ENCODE assay signal across 8 cellular contexts in genomic region chr6:123415844-123416468, GRCh38.
DNase-seq lines count a peak whose midpoint lies in the region; ATAC-seq and TF ChIP-seq lines count a peak whose summit lies in the region.

No MANE protein-coding gene starts in this region.

- no peaks in the 10 kb centered on the region for H3K36me3 ChIP-seq in BJ (ENCODE audit: control insufficient read depth, insufficient read depth, low read length)

- POLR2A ChIA-PET in BJ (lab: Charles Lee): no interaction called here

- DNase-seq in BJ (ENCODE audit: low read depth) (no peak), NCI-H128 (lab: John Stamatoyannopoulos, UW; ENCODE audit: unreplicated experiment) (peak; percentile 68), SW 1271 (lab: John Stamatoyannopoulos, UW) (peak; percentile 2 to 39), epithelial cell of esophagus (ENCODE audit: low read depth) (peak; percentile 68), myocyte (ENCODE audit: low read depth) (peak; percentile 72)
- no peak for DNase-seq in central memory CD4-positive, alpha-beta T cell

- TF ChIP-seq CTCF in BJ (IDR thresholded peaks at IDR 0.05; ENCODE audit: insufficient read depth, low read depth, low read length) (peak; percentile 67), epithelial cell of esophagus (IDR thresholded peaks at IDR 0.05; ENCODE audit: insufficient read depth, low read depth, low read length, missing control alignments) (peak; percentile 69)

- no peaks in the 10 kb centered on the region for H3K27me3 ChIP-seq in BJ (ENCODE audit: control insufficient read depth, insufficient read depth, low read length)

- CTCF ChIA-PET in BJ (lab: Yijun Ruan, JAX): interaction anchor here (0.6 to 1.1 kb wide), 2 partner anchors 9 to 11 kb away, joined by 3 read pairs; no protein-coding TSS in a partner anchor

- no peak overlapping the region for H3K4me3 ChIP-seq in BJ (ENCODE audit: low read depth, low read length)
- H3K4me3 ChIP-seq in epithelial cell of esophagus (ENCODE audit: low read length): no peak overlapping the region

- ATAC-seq in GM18519 (IDR thresholded peaks at IDR 0.05; ENCODE audit: low FRiP score, unreplicated experiment): peak; percentile 94
- peak; percentile 94 for ATAC-seq in HG02970 (IDR thresholded peaks at IDR 0.05; ENCODE audit: low FRiP score, unreplicated experiment)

Comparison
In these comparisons a context has a peak if more than half of its experiments do, and no peak if none do; other contexts are left out.
1. DNase-seq: peak in NCI-H128 (single experiment), SW 1271 (2 of 2), epithelial cell of esophagus (single experiment) and myocyte (single experiment); none in BJ (single experiment) and central memory CD4-positive, alpha-beta T cell (single experiment).